25 cellular contexts compared by ENCODE assay signal in the genomic region with DNA sequence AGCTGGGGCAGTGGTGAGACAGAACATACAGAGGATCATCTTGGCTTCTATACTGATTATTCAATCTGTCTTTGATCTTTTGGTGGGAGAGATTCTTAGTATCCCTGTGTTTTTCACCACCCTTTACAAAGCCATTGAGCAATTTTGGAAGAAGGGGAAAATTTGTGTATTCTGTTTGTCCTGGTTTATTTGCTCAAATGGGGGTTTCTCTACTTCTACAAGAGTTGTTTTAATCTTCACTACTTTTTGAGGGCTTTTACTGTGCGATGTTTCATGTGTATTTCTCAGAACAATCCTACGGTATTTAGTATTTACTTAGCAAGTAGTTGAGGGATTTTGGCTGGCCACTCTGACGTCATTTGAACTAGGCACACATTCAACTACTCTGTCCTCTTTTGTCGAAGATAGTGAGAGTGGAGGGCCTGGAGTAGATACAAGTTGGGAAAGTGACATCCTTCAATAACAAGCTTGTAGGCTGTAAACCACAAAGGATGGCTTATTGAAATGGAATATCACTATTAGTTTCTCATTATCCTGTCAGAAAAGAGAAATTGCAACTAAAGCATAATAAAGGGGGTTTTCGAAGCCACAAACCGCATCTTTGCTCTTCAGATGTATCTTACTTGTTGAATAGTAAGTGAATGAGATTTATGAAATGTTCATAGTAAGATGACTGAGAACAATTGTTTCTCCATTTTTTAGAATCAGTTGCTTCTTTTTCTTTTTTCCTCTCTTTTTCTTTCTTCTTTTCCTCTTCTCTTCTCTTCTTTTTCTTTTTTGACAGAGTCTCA. TPM values are rescaled to one million over a fixed set of nuclear protein-coding genes. Genes with fewer than 3 reads are reported as not detected.
A peak's percentile ranks its signal among the peaks of the same experiment; 100 is the strongest.
DNase-seq lines count a peak whose midpoint lies in the region; ATAC-seq, FAIRE-seq and TF ChIP-seq lines count a peak whose summit lies in the region.
"Had no signal": no experiment of that assay in that cellular context is flagged by ENCODE, and none has a peak within 500 bp of the region (broad histone marks: within the 10 kb centered on the region; RNA-seq: fewer than 3 reads in every experiment).

No MANE protein-coding gene starts in this region.

- TF ChIP-seq CTCF in IMR-90 (conservative IDR thresholded peaks at IDR 0.05; ENCODE audit: low read depth, low read length) (no peak), adrenal gland (IDR thresholded peaks at IDR 0.05) (no peak)

- no TSS peak for BruUV-seq in IMR-90 (replicated peaks; lab: Mats Ljungman, UMichigan)

- H4K20me1 ChIP-seq in IMR-90 (ENCODE audit: insufficient read depth, low read length): no peaks in the 10 kb centered on the region

- no peaks in the 10 kb centered on the region; the same call in 1 of the 2 replicates for H3K4me1 ChIP-seq in IMR-90 (ENCODE audit: control insufficient read depth, insufficient read depth, low read length)
- peaks cover 6 to 8% of the 10 kb centered on the region in 2 donors for H3K4me1 ChIP-seq in adrenal gland (replicated peaks in 1 of 2)
- H3K4me1 ChIP-seq: prostate gland had no signal

- H2AFZ ChIP-seq in IMR-90 (replicated peaks; ENCODE audit: low read length, poor library complexity): no peak overlapping the region
- H2AFZ ChIP-seq: GM23248 had no signal

- H3K79me1 ChIP-seq in IMR-90 (ENCODE audit: low read depth in 1 of 2, low read length in 2 of 2): peaks cover 3 to 13% of the 10 kb centered on the region in 2 experiments; a peak in 3 of 4 replicates

- H3K4ac ChIP-seq in IMR-90 (ENCODE audit: low read depth, low read length): no peak overlapping the region

- ATAC-seq in Right ventricle myocardium inferior (peak; percentile 60), IMR-90 (ENCODE audit: low read depth) (no peak), left ventricle myocardium superior (peak; percentile 54), GM18520 (IDR thresholded peaks at IDR 0.05; ENCODE audit: unreplicated experiment) (no peak)
- ATAC-seq: naive thymus-derived CD4-positive, alpha-beta T cell; stimulated activated memory B cell treated with anti-CD40 and anti-IgM and Interleukin-4, amounts not matched to agents 10 μg/mL and 1 μg/mL and 100 μg/mL, for 72 hours had no signal

- WGBS in IMR-90 (ENCODE audit: extremely low coverage in 2 of 2, insufficient read length in 1 of 2), 2 experiments: no CpG with 5 or more reads among the region's 6 CpGs
- 91 to 96% (median 95%) methylated on average over 6 of the region's 6 CpGs for WGBS in adrenal gland, 4 donors

- H3K9ac ChIP-seq in IMR-90 (ENCODE audit: low read depth, low read length): no peak overlapping the region
- H3K9ac ChIP-seq: GM23248 had no signal

- H3K4me2 ChIP-seq in IMR-90 (ENCODE audit: low read depth, low read length): no peak overlapping the region

- H3K4me3 ChIP-seq in IMR-90 (ENCODE audit: insufficient read depth, low read depth, low read length) (no peak overlapping the region), adrenal gland (no peak overlapping the region)
- H3K4me3 ChIP-seq: GM23248, prostate gland, suprapubic skin had no signal

- no peak for TF ChIP-seq RAD21 in IMR-90 (IDR thresholded peaks at IDR 0.05; ENCODE audit: low read length)

- H2BK120ac ChIP-seq in IMR-90 (ENCODE audit: low read depth, low read length): no peak overlapping the region

- no peak overlapping the region for H3K23ac ChIP-seq in IMR-90 (ENCODE audit: low read depth, low read length)

- in situ Hi-C loops in IMR-90 (cut with MboI; ENCODE audit: low sequenced_read_pairs): no loop called here

- H2AK5ac ChIP-seq in IMR-90 (ENCODE audit: low read depth, low read length): no peak overlapping the region

- H4K5ac ChIP-seq in IMR-90 (ENCODE audit: low read depth, low read length): no peak overlapping the region

- dilution Hi-C loops in IMR-90 (cut with HindIII; ENCODE audit: low sequenced_read_pairs, unreplicated experiment): no loop called here

- no peak overlapping the region for H2BK20ac ChIP-seq in IMR-90 (ENCODE audit: low read depth, low read length)

- H3K56ac ChIP-seq in IMR-90 (ENCODE audit: extremely low read depth, insufficient read depth, low read length): no peak overlapping the region

- no peak overlapping the region for H2AK9ac ChIP-seq in IMR-90 (replicated peaks; ENCODE audit: low read depth, low read length, poor library complexity)

- H3K36me3 ChIP-seq in IMR-90 (ENCODE audit: control insufficient read depth, insufficient read depth, low read length): no peaks in the 10 kb centered on the region
- H3K36me3 ChIP-seq in adrenal gland (replicated peaks in 1 of 2): no peaks in the 10 kb centered on the region
- H3K36me3 ChIP-seq: brain microvascular endothelial cell, prostate gland, suprapubic skin had no signal

- H2BK5ac ChIP-seq in IMR-90 (ENCODE audit: low read depth, low read length, poor library complexity, severe bottlenecking): no peak overlapping the region

- no peak overlapping the region for H4K91ac ChIP-seq in IMR-90 (ENCODE audit: insufficient read depth, low read depth, low read length)

- POLR2A ChIA-PET in IMR-90 (lab: Charles Lee; ENCODE audit: unreplicated experiment): no interaction called here

- no peak for FAIRE-seq in GM12892 (lab: Jason Lieb, UNC)

- TF ChIP-seq POLR2A in IMR-90 (IDR thresholded peaks at IDR 0.05; ENCODE audit: low read depth, low read length) (no peak), adrenal gland (IDR thresholded peaks at IDR 0.05) (no peak), GM12892 (IDR thresholded peaks at IDR 0.05; ENCODE audit: low read depth, low read length) (no peak)

- no peaks in the 10 kb centered on the region for H3K9me1 ChIP-seq in IMR-90 (ENCODE audit: insufficient read depth, low read length)

- no peak overlapping the region for H3K14ac ChIP-seq in IMR-90 (replicated peaks; ENCODE audit: low read depth, low read length)

- H3K9me3 ChIP-seq in IMR-90 (ENCODE audit: control insufficient read depth, insufficient read depth, low read length): no peaks in the 10 kb centered on the region
- H3K9me3 ChIP-seq in adrenal gland (replicated peaks in 1 of 3): no peaks in the 10 kb centered on the region
- H3K9me3 ChIP-seq: prostate gland, suprapubic skin had no signal

- H4K8ac ChIP-seq in IMR-90 (ENCODE audit: low read depth in 2 of 2, low read length in 2 of 2): no peak overlapping the region

- H3K27ac ChIP-seq in IMR-90 (ENCODE audit: insufficient read depth, low read length) (no peak overlapping the region), adrenal gland (no peak overlapping the region)
- H3K27ac ChIP-seq: 22Rv1, brain microvascular endothelial cell, C4-2B, GM23248, prostate gland, suprapubic skin had no signal

- DNase-seq in Right ventricle myocardium inferior (ENCODE audit: missing footprints): no peak
- DNase-seq in cardiac septum (ENCODE audit: low spot score): no peak
- peak; percentile 17 for DNase-seq in IMR-90
- no peak for DNase-seq in left ventricle myocardium superior
- peak; percentile 44 for DNase-seq in stromal cell of bone marrow (ENCODE audit: low read depth)
- no peak for DNase-seq in adrenal gland
- DNase-seq in GM12892 (ENCODE audit: insufficient read length): no peak
- DNase-seq: activated CD4-positive, alpha-beta memory T cell treated with anti-CD3 and anti-CD28 coated beads, Interleukin-2, amount 10 ng/mL, durations not matched to agents 7 days and 5 days; activated CD4-positive, alpha-beta T cell treated with anti-CD3 and anti-CD28 coated beads for 1 hour; activated CD8-positive, alpha-beta memory T cell treated with anti-CD3 and anti-CD28 coated beads, Interleukin-2, amount 50 U/mL, for 4 hours; activated naive CD4-positive, alpha-beta T cell treated with Interleukin-2 at 50 U/mL for 16 hours; brain microvascular endothelial cell; GM23248; immature natural killer cell; Karpas-422; naive thymus-derived CD4-positive, alpha-beta T cell; NCI-H1417; NCI-H2081; NCI-H526 had no signal

- H3K18ac ChIP-seq in IMR-90 (ENCODE audit: low read depth, low read length): no peak overlapping the region

- CTCF ChIA-PET in IMR-90 (lab: Yijun Ruan, JAX): no interaction called here

- no peak overlapping the region for H2BK15ac ChIP-seq in IMR-90 (ENCODE audit: low read depth, low read length)

- H3K27me3 ChIP-seq in IMR-90 (ENCODE audit: control insufficient read depth, insufficient read depth, low read length) (no peaks in the 10 kb centered on the region), adrenal gland (no peaks in the 10 kb centered on the region)
- H3K27me3 ChIP-seq: brain microvascular endothelial cell, suprapubic skin had no signal

- intact Hi-C loops in Right ventricle myocardium inferior (cut with DNase I): no loop called here
- intact Hi-C loops in cardiac septum (cut with DNase I): no loop called here
- intact Hi-C loops in IMR-90 (cut with micrococcal nuclease): no loop called here
- intact Hi-C loops in left ventricle myocardium superior (cut with micrococcal nuclease): no loop called here
- intact Hi-C loops in adrenal gland (cut with DNase I): no loop called here

TF ChIP-seq in IMR-90, 13 proteins besides CTCF, POLR2A, EP300 and RAD21 (continues in another document):
- TF ChIP-seq, protein P1, sequence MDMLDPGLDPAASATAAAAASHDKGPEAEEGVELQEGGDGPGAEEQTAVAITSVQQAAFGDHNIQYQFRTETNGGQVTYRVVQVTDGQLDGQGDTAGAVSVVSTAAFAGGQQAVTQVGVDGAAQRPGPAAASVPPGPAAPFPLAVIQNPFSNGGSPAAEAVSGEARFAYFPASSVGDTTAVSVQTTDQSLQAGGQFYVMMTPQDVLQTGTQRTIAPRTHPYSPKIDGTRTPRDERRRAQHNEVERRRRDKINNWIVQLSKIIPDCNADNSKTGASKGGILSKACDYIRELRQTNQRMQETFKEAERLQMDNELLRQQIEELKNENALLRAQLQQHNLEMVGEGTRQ (IDR thresholded peaks at IDR 0.05; ENCODE audit: low read depth, low read length): no peak
- TF ChIP-seq BHLHE40 (IDR thresholded peaks at IDR 0.05; ENCODE audit: low read depth, low read length) (no peak), MAFK (IDR thresholded peaks at IDR 0.05; ENCODE audit: low read depth, low read length) (no peak), CHD1 (IDR thresholded peaks at IDR 0.05; ENCODE audit: low read depth, low read length) (no peak), MAZ (IDR thresholded peaks at IDR 0.05; ENCODE audit: borderline replicate concordance, low read depth, low read length) (no peak), CEBPB (IDR thresholded peaks at IDR 0.05; ENCODE audit: low read depth, low read length) (no peak)

RNA-seq across cellular contexts. Expression of a gene that starts 24.8 kb away (rescaled TPM):
- 7.2 TPM for total RNA-seq in Right ventricle myocardium inferior
- 6.2 TPM for total RNA-seq in cardiac septum
- 10.9 and 15.6 TPM in 2 replicates for total RNA-seq in IMR-90 (2012; rRNA removed)
- polyA plus RNA-seq in IMR-90 (2012; rRNA removed): 8.5 and 11.4 TPM in 2 replicates
- 1.8 and 1.9 TPM in 2 replicates for polyA plus RNA-seq in IMR-90 (2012; cell fraction: cytosol; rRNA removed)
- 3.0 and 23.7 TPM in 2 replicates for polyA plus RNA-seq in IMR-90 (2012; cell fraction: nucleus; rRNA removed; ENCODE audit: low replicate concordance)
- total RNA-seq in left ventricle myocardium superior: 6.4 TPM
- total RNA-seq in adrenal gland: 10 to 100 TPM; 23.5 to 51.6 (median 34.0) TPM
- polyA plus RNA-seq in adrenal gland: 10 to 100 TPM; 26.1 to 54.2 (median 41.6) TPM
- 7.3 TPM for polyA plus RNA-seq in GM12892 (2012; ENCODE audit: missing spikeins)

Comparison
In these comparisons a context has a peak if more than half of its experiments do, and no peak if none do; other contexts are left out.
1. ATAC-seq: peak in Right ventricle myocardium inferior (single experiment) and left ventricle myocardium superior (single experiment); none in IMR-90 (single experiment) and GM18520 (single experiment).
2. DNase-seq: peak in IMR-90 (single experiment) and stromal cell of bone marrow (single experiment); none in Right ventricle myocardium inferior (single experiment), cardiac septum (single experiment), left ventricle myocardium superior (single experiment), adrenal gland (0 of 7) and GM12892 (single experiment).